ENCODE assay signal across 8 cellular contexts in the genomic region with DNA sequence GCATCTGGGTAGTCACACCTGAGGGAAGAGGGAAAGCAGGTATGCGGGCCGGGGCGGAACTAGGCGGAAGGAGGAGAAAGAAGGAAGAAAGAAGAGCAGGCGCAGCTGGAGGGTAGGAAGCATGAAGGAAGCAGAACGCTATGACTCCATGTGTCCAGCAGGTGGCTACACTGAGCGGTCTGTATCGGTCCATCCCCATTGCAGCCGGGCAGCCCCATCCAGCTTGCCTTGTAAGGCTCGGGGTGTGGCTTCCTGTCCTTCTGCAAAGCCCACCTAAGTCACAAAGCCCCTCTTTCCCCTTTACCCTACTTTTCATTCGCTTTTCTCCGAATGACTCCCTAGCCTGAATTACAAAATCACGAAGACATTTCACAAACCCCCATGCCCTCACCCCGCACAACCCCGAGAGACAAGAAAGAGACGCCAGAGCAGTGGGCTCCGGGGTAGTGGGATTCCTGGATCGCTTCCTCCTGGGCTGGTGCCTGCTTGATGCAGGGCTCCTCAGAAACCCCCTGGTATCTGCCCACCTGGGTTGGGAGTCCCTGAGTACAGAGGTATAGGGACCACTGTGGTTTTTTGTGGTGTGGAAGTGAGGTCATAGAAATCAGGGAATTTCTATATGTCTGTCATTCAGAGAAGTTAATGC. TPM values are rescaled to one million over a fixed set of nuclear protein-coding genes. Genes with fewer than 3 reads are reported as not detected.
DNase-seq lines count a peak whose midpoint lies in the region; ATAC-seq and TF ChIP-seq lines count a peak whose summit lies in the region.

No MANE protein-coding gene starts in this region.

- H3K9me3 ChIP-seq in right atrium auricular region, result no peaks in the 10 kb centered on the region

- no peak overlapping the region for H3K4me3 Mint-ChIP-seq in activated naive CD8-positive, alpha-beta T cell treated with anti-CD3 and anti-CD28 coated beads, Interleukin-2, amount 50 U/mL, for 24 hours

- H3K36me3 Mint-ChIP-seq in activated naive CD8-positive, alpha-beta T cell treated with anti-CD3 and anti-CD28 coated beads, Interleukin-2, amount 50 U/mL, for 24 hours (ENCODE audit: low read depth), result no peaks in the 10 kb centered on the region

- H3K27me3 Mint-ChIP-seq in activated naive CD8-positive, alpha-beta T cell treated with anti-CD3 and anti-CD28 coated beads, Interleukin-2, amount 50 U/mL, for 24 hours, result no peaks in the 10 kb centered on the region

- no peaks in the 10 kb centered on the region for H3K27me3 ChIP-seq in right atrium auricular region

- H3K27ac ChIP-seq in right atrium auricular region, result no peak overlapping the region

- peak; percentile 79 to 82 for TF ChIP-seq CTCF in right atrium auricular region (IDR thresholded peaks at IDR 0.05)

- no peaks in the 10 kb centered on the region for H3K36me3 ChIP-seq in right atrium auricular region

- no peak overlapping the region for H3K4me3 ChIP-seq in right atrium auricular region

- no peaks in the 10 kb centered on the region for H3K9me3 Mint-ChIP-seq in activated naive CD8-positive, alpha-beta T cell treated with anti-CD3 and anti-CD28 coated beads, Interleukin-2, amount 50 U/mL, for 24 hours

- peaks cover 0 to 26% of the 10 kb centered on the region in 2 donors for H3K4me1 ChIP-seq in right atrium auricular region

- no peak overlapping the region for H3K27ac Mint-ChIP-seq in activated naive CD8-positive, alpha-beta T cell treated with anti-CD3 and anti-CD28 coated beads, Interleukin-2, amount 50 U/mL, for 24 hours

- H3K4me1 Mint-ChIP-seq in activated naive CD8-positive, alpha-beta T cell treated with anti-CD3 and anti-CD28 coated beads, Interleukin-2, amount 50 U/mL, for 24 hours, result peaks cover 16% of the 10 kb centered on the region

- ATAC-seq in GM21529 (IDR thresholded peaks at IDR 0.05; ENCODE audit: unreplicated experiment), result peak; percentile 78
- peak; percentile 84 for ATAC-seq in activated naive CD8-positive, alpha-beta T cell treated with anti-CD3 and anti-CD28 coated beads, Interleukin-2, amount 50 U/mL, for 24 hours

- DNase-seq in DMS53 (lab: John Stamatoyannopoulos, UW), result peak; percentile 84
- peak; percentile 65 to 74 for DNase-seq in Kasumi-1 (lab: John Stamatoyannopoulos, UW)
- peak; percentile 68 for DNase-seq in SKM-1 (lab: John Stamatoyannopoulos, UW; ENCODE audit: unreplicated experiment)
- peak; percentile 64 for DNase-seq in activated naive CD8-positive, alpha-beta T cell treated with anti-CD3 and anti-CD28 coated beads, Interleukin-2, amount 50 U/mL, for 24 hours
- DNase-seq in right atrium auricular region (ENCODE audit: low spot score), result no peak
- DNase-seq in retina, result peak; percentile 86
- no peak for DNase-seq in NCI-H128 (lab: John Stamatoyannopoulos, UW; ENCODE audit: unreplicated experiment)

RNA-seq across cellular contexts. Expression of a gene that starts 39.9 kb away (rescaled TPM):
- total RNA-seq in right atrium auricular region, result 1 to 10 TPM; 6.6 to 9.6 TPM

RNA-seq across cellular contexts. Expression of a gene that starts 55.0 kb away (rescaled TPM):
- total RNA-seq in right atrium auricular region, result 10 to 100 TPM; 16.8 to 20.6 TPM

RNA-seq across cellular contexts. Expression of a gene that starts 58.8 kb away (rescaled TPM):
- not detected for total RNA-seq in right atrium auricular region

Comparison
In these comparisons a context has a peak if more than half of its experiments do, and no peak if none do; other contexts are left out.
1. DNase-seq: peak in DMS53 (single experiment), Kasumi-1 (2 of 2), SKM-1 (single experiment), activated naive CD8-positive, alpha-beta T cell treated with anti-CD3 and anti-CD28 coated beads, Interleukin-2, amount 50 U/mL, for 24 hours (single experiment) and retina (single experiment); none in right atrium auricular region (single experiment) and NCI-H128 (single experiment).